8 cellular contexts compared by ENCODE assay signal in the genomic region with DNA sequence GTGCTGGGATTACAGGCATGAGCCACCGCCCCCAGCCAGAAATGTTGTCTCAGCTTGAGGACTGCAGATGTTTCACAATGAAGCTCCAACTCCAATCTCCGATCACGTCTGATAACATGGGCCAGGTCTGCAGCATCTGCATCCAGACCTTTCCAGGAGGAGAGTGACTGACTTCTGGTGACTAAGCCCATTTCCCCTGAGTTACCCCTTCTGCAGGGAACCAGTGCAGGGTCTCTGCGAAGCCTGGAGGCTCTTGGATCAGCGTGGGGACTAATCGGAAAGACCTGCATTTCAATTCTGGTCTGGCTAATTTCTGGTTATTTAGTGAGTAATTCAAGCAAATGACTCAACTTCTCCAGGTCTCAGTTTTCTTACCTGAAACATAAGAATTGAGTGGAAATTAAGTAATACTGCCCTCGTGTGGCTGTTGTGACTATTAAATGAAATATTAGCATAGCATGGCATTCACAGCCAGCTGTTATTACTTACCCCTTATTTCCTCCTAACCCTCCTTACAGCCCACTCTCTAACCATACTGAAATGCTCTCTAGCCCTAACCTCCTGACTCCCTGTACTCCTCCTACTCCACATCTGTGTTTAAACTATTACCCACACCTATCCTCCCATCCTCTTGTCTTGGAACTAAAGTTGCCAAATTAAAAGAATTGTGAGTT. TPM values are rescaled to one million over a fixed set of nuclear protein-coding genes. Genes with fewer than 3 reads are reported as not detected.
A peak's percentile ranks its signal among the peaks of the same experiment; 100 is the strongest.
DNase-seq lines count a peak whose midpoint lies in the region; ATAC-seq and TF ChIP-seq lines count a peak whose summit lies in the region.

No MANE protein-coding gene starts in this region.

- no peaks in the 10 kb centered on the region for H3K79me2 ChIP-seq in GM23248 (ENCODE audit: insufficient read depth)

- no peaks in the 10 kb centered on the region for H3K27me3 Mint-ChIP-seq in activated CD4-positive, alpha-beta T cell treated with anti-CD3 and anti-CD28 coated beads, Interleukin-2, amount 10 ng/mL, durations not matched to agents 24 days and 14 days

- H3K36me3 Mint-ChIP-seq in activated CD4-positive, alpha-beta T cell treated with anti-CD3 and anti-CD28 coated beads, Interleukin-2, amount 10 ng/mL, durations not matched to agents 24 days and 14 days (ENCODE audit: low read depth), result peaks cover 15% of the 10 kb centered on the region

- H3K9me3 ChIP-seq in GM23248 (ENCODE audit: low read depth) (no peaks in the 10 kb centered on the region), muscle layer of duodenum (ENCODE audit: control insufficient read depth in 1 of 2, low read length in 2 of 2) (no peaks in the 10 kb centered on the region), thyroid gland (no peaks in the 10 kb centered on the region)

- no peaks in the 10 kb centered on the region for H3K9me2 ChIP-seq in GM23248 (ENCODE audit: insufficient read depth)

- H3K4me3 ChIP-seq in GM23248, result no peak overlapping the region
- H3K4me3 ChIP-seq in muscle layer of duodenum (ENCODE audit: low read depth in 1 of 2, low read length in 2 of 2), result no peak overlapping the region
- no peak overlapping the region for H3K4me3 ChIP-seq in thyroid gland (replicated peaks in 1 of 3)

- H3K4me3 Mint-ChIP-seq in activated CD4-positive, alpha-beta T cell treated with anti-CD3 and anti-CD28 coated beads, Interleukin-2, amount 10 ng/mL, durations not matched to agents 24 days and 14 days, result peak overlapping the region; percentile 90

- no peak for ATAC-seq in GM21737 (IDR thresholded peaks at IDR 0.05; ENCODE audit: unreplicated experiment)

- H3K36me3 ChIP-seq in GM23248 (ENCODE audit: low read depth), result no peaks in the 10 kb centered on the region
- peaks cover 0 to 3% of the 10 kb centered on the region in 2 donors for H3K36me3 ChIP-seq in muscle layer of duodenum (ENCODE audit: control insufficient read depth in 1 of 2, insufficient read depth in 2 of 2, low read length in 2 of 2)
- no peaks in the 10 kb centered on the region for H3K36me3 ChIP-seq in thyroid gland

- H3K27ac Mint-ChIP-seq in activated CD4-positive, alpha-beta T cell treated with anti-CD3 and anti-CD28 coated beads, Interleukin-2, amount 10 ng/mL, durations not matched to agents 24 days and 14 days, result peak overlapping the region; percentile 94

- H3K27me3 ChIP-seq in GM23248 (replicated peaks; ENCODE audit: insufficient read depth) (no peaks in the 10 kb centered on the region), muscle layer of duodenum (ENCODE audit: low read depth, low read length) (no peaks in the 10 kb centered on the region), thyroid gland (no peaks in the 10 kb centered on the region)

- peak in 5 of 6 experiments; percentile 40 to 63 (median 51) for TF ChIP-seq CTCF in thyroid gland (IDR thresholded peaks at IDR 0.05)

- TF ChIP-seq POLR2A in thyroid gland (IDR thresholded peaks at IDR 0.05), result no peak

- H3F3A ChIP-seq in GM23248 (ENCODE audit: insufficient read depth), result peaks cover 35% of the 10 kb centered on the region

- H3K27ac ChIP-seq in GM23248 (peak overlapping the region; percentile 80), muscle layer of duodenum (ENCODE audit: low read length) (peak overlapping the region; percentile 37), thyroid gland (peak overlapping the region in 2 of 3 donors; percentile 4 to 52)

- H3K4me1 ChIP-seq in GM23248 (ENCODE audit: insufficient read depth) (peaks cover 39% of the 10 kb centered on the region), muscle layer of duodenum (ENCODE audit: control insufficient read depth in 1 of 2, insufficient read depth in 2 of 2, low read length in 2 of 2) (peaks cover 4 to 15% of the 10 kb centered on the region in 2 donors), thyroid gland (peaks cover 16 to 32% of the 10 kb centered on the region in 2 donors)

- in situ Hi-C loops in GM23248 (cut with MboI), result loop anchor here (5.0 to 25.0 kb wide), 2 partner anchors 112 to 547 kb away; no protein-coding TSS in a partner anchor

- H2AFZ ChIP-seq in GM23248, result no peak overlapping the region

- peak overlapping the region; percentile 90; the same call in 1 of the 2 replicates for H3K9ac ChIP-seq in GM23248

- 43 to 46% methylated on average over 7 of the region's 7 CpGs for WGBS in GM23248 (ENCODE audit: low coverage in 1 of 2, low lambda C conversion rate in 2 of 2, missing lambda C conversion rate in 2 of 2), 2 experiments
- 56 to 64% methylated on average over 5 to 7 of the region's 7 CpGs for WGBS in thyroid gland, 2 donors

- intact Hi-C loops in activated CD4-positive, alpha-beta T cell treated with anti-CD3 and anti-CD28 coated beads, Interleukin-2, amount 10 ng/mL, durations not matched to agents 24 days and 14 days (cut with micrococcal nuclease), result loop anchor here (1.0 to 5.0 kb wide), 3 partner anchors 14 to 93 kb away; partner anchors contain the start of gene DELE1
- intact Hi-C loops in thyroid gland (cut with DNase I), result no loop called here

- peak overlapping the region; percentile 1 for H3K4me2 ChIP-seq in GM23248 (ENCODE audit: unreplicated experiment)

- H3K9me3 Mint-ChIP-seq in activated CD4-positive, alpha-beta T cell treated with anti-CD3 and anti-CD28 coated beads, Interleukin-2, amount 10 ng/mL, durations not matched to agents 24 days and 14 days, result no peaks in the 10 kb centered on the region

- H4K20me1 ChIP-seq in GM23248 (ENCODE audit: insufficient read depth), result no peaks in the 10 kb centered on the region

- H3K4me1 Mint-ChIP-seq in activated CD4-positive, alpha-beta T cell treated with anti-CD3 and anti-CD28 coated beads, Interleukin-2, amount 10 ng/mL, durations not matched to agents 24 days and 14 days, result peaks cover 69% of the 10 kb centered on the region

- DNase-seq in D341Med (ENCODE audit: low spot score) (peak; percentile 48), GM23248 (peak; percentile 79), NCI-H2227 (lab: John Stamatoyannopoulos, UW; ENCODE audit: unreplicated experiment) (peak; percentile 54), thyroid gland (peak in 1 of 2 donors; percentile 23)
- peak; percentile 86 for DNase-seq in activated CD4-positive, alpha-beta T cell treated with anti-CD3 and anti-CD28 coated beads, Interleukin-2, amount 10 ng/mL, durations not matched to agents 24 days and 14 days
- DNase-seq in effector CD4-positive, alpha-beta T cell, result peak; percentile 48

RNA-seq across cellular contexts. Expression of gene GNPDA1, which starts 2.2 kb away (rescaled TPM):
- total RNA-seq in GM23248 (2014; rRNA removed; shearing (Covaris generic)), result 24.8 and 28.7 TPM in 2 replicates
- polyA plus RNA-seq in GM23248 (2016; fragmentation: Nextera tagmentation; extraction: Ambion mirVana), result 27.6 and 31.5 TPM in 2 replicates
- total RNA-seq in activated CD4-positive, alpha-beta T cell treated with anti-CD3 and anti-CD28 coated beads, Interleukin-2, amount 10 ng/mL, durations not matched to agents 24 days and 14 days, result 108 and 114 TPM in 2 replicates
- total RNA-seq in thyroid gland, result 10 to 100 TPM; 28.8 to 56.3 (median 45.8) TPM

RNA-seq across cellular contexts. Expression of gene RNF14, which starts 46.1 kb away (rescaled TPM):
- 101 and 110 TPM in 2 replicates for total RNA-seq in GM23248 (2014; rRNA removed; shearing (Covaris generic))
- polyA plus RNA-seq in GM23248 (2016; fragmentation: Nextera tagmentation; extraction: Ambion mirVana), result 77.8 and 81.1 TPM in 2 replicates
- 28.8 and 32.2 TPM in 2 replicates for total RNA-seq in activated CD4-positive, alpha-beta T cell treated with anti-CD3 and anti-CD28 coated beads, Interleukin-2, amount 10 ng/mL, durations not matched to agents 24 days and 14 days
- 10 to 100 TPM; 52.5 to 69.7 (median 61.7) TPM for total RNA-seq in thyroid gland

RNA-seq across cellular contexts. Expression of gene PCDH12, which starts 57.0 kb away (rescaled TPM):
- total RNA-seq in GM23248 (2014; rRNA removed; shearing (Covaris generic)), result 0.13 TPM in 1 of 2 replicates, not detected in the other
- 0.11 and 0.36 TPM in 2 replicates for polyA plus RNA-seq in GM23248 (2016; fragmentation: Nextera tagmentation; extraction: Ambion mirVana)
- 1.8 and 2.2 TPM in 2 replicates for total RNA-seq in activated CD4-positive, alpha-beta T cell treated with anti-CD3 and anti-CD28 coated beads, Interleukin-2, amount 10 ng/mL, durations not matched to agents 24 days and 14 days
- total RNA-seq in thyroid gland, result 10 to 100 TPM in 1 of 4 donors, 1 to 10 TPM in 3; 7.7 to 23.2 (median 8.0) TPM

Comparison
In these comparisons a context has a peak if more than half of its experiments do, and no peak if none do; other contexts are left out.
1. H3K27ac ChIP-seq: peak in every context shown above with its lines; median percentile 80 in GM23248; 37 in muscle layer of duodenum; 28 in thyroid gland.